In genomic region chr6:108589244-108589730, GRCh38 we compare ENCODE assay signal across 8 cellular contexts. TPM values are rescaled to one million over a fixed set of nuclear protein-coding genes. Genes with fewer than 3 reads are reported as not detected.
DNase-seq lines count a peak whose midpoint lies in the region; ATAC-seq, FAIRE-seq and TF ChIP-seq lines count a peak whose summit lies in the region.

No MANE protein-coding gene starts in this region.

- no TSS peak for BruUV-seq in mammary epithelial cell (replicated peaks; lab: Mats Ljungman, UMichigan)

- CTCF ChIA-PET in mammary epithelial cell (lab: Charles Lee; ENCODE audit: low non-redundant PET) = interaction anchor here (0.5 to 0.8 kb wide), 2 partner anchors 30 to 479 kb away, joined by 6 to 8 read pairs; no protein-coding TSS in a partner anchor

- H3K9me3 ChIP-seq in mammary epithelial cell (replicated peaks; ENCODE audit: insufficient read depth, low read length) (no peaks in the 10 kb centered on the region), gastrocnemius medialis (no peaks in the 10 kb centered on the region)

- H3K4me3 ChIP-seq in GM12865 (ENCODE audit: low read depth, low read length) (no peak overlapping the region), mammary epithelial cell (replicated peaks in 1 of 3; ENCODE audit: insufficient read depth in 1 of 3, low read depth in 2 of 3, low read length in 3 of 3) (no peak overlapping the region), gastrocnemius medialis (peak overlapping the region; percentile 1 to 40 (median 34))

- in situ Hi-C loops in mammary epithelial cell (cut with MboI; ENCODE audit: low sequenced_read_pairs in 2 of 2) (no loop called here), gastrocnemius medialis (cut with MboI; ENCODE audit: low sequenced_read_pairs in 4 of 4) (loop anchor here in 1 of 4 donors (10.0 kb wide), 1 partner anchor 86 kb away; no protein-coding TSS in a partner anchor)

- H3K9ac ChIP-seq in mammary epithelial cell (ENCODE audit: insufficient read depth, low read length) = peak overlapping the region; percentile 53

- intact Hi-C loops in mammary epithelial cell (cut with micrococcal nuclease) (loop anchor here (1.0 kb wide), 1 partner anchor 23 kb away; no protein-coding TSS in a partner anchor), gastrocnemius medialis (cut with DNase I; ENCODE audit: low total_unique reads) (no loop called here)

- H3K36me3 ChIP-seq in mammary epithelial cell (ENCODE audit: insufficient read depth, low read length) (no peaks in the 10 kb centered on the region), gastrocnemius medialis (no peaks in the 10 kb centered on the region)

- WGBS in mammary epithelial cell (ENCODE audit: low coverage, missing lambda C conversion rate) = 3% methylated on average over 6 of the region's 6 CpGs

- H3K79me2 ChIP-seq in mammary epithelial cell (ENCODE audit: insufficient read depth, low read length) = peaks cover 79% of the 10 kb centered on the region

- H3K27ac ChIP-seq in mammary epithelial cell (ENCODE audit: insufficient read depth, low read depth, low read length) (peak overlapping the region; percentile 74), gastrocnemius medialis (peak overlapping the region; percentile 86 to 96 (median 90))

- H2AFZ ChIP-seq in mammary epithelial cell (ENCODE audit: low read depth, low read length) = no peak overlapping the region

- peak overlapping the region; percentile 61 for H3K4me2 ChIP-seq in mammary epithelial cell (ENCODE audit: insufficient read depth, low read depth, low read length)

- dilution Hi-C loops in mammary epithelial cell (cut with HindIII; ENCODE audit: low sequenced_read_pairs) = no loop called here

- no peak for TF ChIP-seq CTCF in GM12865 (IDR thresholded peaks at IDR 0.05; ENCODE audit: insufficient read depth, low read depth, low read length, missing control alignments)
- TF ChIP-seq CTCF in mammary epithelial cell (conservative IDR thresholded peaks at IDR 0.05 in 1 of 2, IDR thresholded peaks at IDR 0.05 in 1 of 2; ENCODE audit: extremely low read depth in 1 of 2, insufficient read depth in 1 of 2, low read depth in 1 of 2, low read length in 2 of 2) = no peak
- no peak for TF ChIP-seq CTCF in gastrocnemius medialis (IDR thresholded peaks at IDR 0.05 in 4 of 5, conservative IDR thresholded peaks at IDR 0.05 in 1 of 5)

- peak; percentile 76 to 80 for ATAC-seq in gastrocnemius medialis

- no peaks in the 10 kb centered on the region for H4K20me1 ChIP-seq in mammary epithelial cell (ENCODE audit: insufficient read depth, low read length)

- FAIRE-seq in frontal cortex (lab: Jason Lieb, UNC) = no peak

- peaks cover 62% of the 10 kb centered on the region for H3K4me1 ChIP-seq in mammary epithelial cell (ENCODE audit: insufficient read depth, low read length)
- peaks cover 92 to 97% of the 10 kb centered on the region in 2 donors for H3K4me1 ChIP-seq in gastrocnemius medialis

- H3K27me3 ChIP-seq in mammary epithelial cell (ENCODE audit: insufficient read depth, low read length) (no peaks in the 10 kb centered on the region), gastrocnemius medialis (no peaks in the 10 kb centered on the region)

- TF ChIP-seq POLR2A in gastrocnemius medialis (IDR thresholded peaks at IDR 0.05) = peak in 1 of 2 donors; percentile 68

- DNase-seq in GM12865 (ENCODE audit: low read depth) = peak; percentile 77
- DNase-seq in NCI-H2107 (lab: John Stamatoyannopoulos, UW) = peak; percentile 34
- peak; percentile 95 for DNase-seq in mammary epithelial cell
- peak; percentile 73 for DNase-seq in iris pigment epithelial cell (ENCODE audit: low read depth)
- peak; percentile 90 to 93 for DNase-seq in gastrocnemius medialis
- DNase-seq in NCI-H1694 (lab: John Stamatoyannopoulos, UW) = no peak
- no peak for DNase-seq in epidermal melanocyte (ENCODE audit: insufficient read length, low spot score)
- DNase-seq in frontal cortex (ENCODE audit: low spot score in 2 of 2) = no peak

RNA-seq across cellular contexts. Expression of gene FOXO3, which starts 28.6 kb away (rescaled TPM):
- total RNA-seq in mammary epithelial cell (10 to 100 TPM; 31.2 to 53.5 TPM), gastrocnemius medialis (100 to 1,000 TPM; 111 to 293 (median 183) TPM), frontal cortex (40.4 TPM)
- polyA plus RNA-seq in mammary epithelial cell = 23.3 TPM
- polyA minus RNA-seq in mammary epithelial cell = 73.1 TPM

Comparison
In these comparisons a context has a peak if more than half of its experiments do, and no peak if none do; other contexts are left out.
1. DNase-seq: peak in GM12865 (single experiment), NCI-H2107 (single experiment), mammary epithelial cell (single experiment), iris pigment epithelial cell (single experiment) and gastrocnemius medialis (2 of 2); none in NCI-H1694 (single experiment), epidermal melanocyte (single experiment) and frontal cortex (0 of 2).
2. H3K4me3 ChIP-seq: peak in gastrocnemius medialis (4 of 4); none in GM12865 (single experiment) and mammary epithelial cell (0 of 3).